30 cellular contexts compared by ENCODE assay signal in genomic region chr13:86918682-86919081, GRCh38.
"Had no signal": no experiment of that assay in that cellular context is flagged by ENCODE, and none has a peak within 500 bp of the region (broad histone marks: within the 10 kb centered on the region; RNA-seq: fewer than 3 reads in every experiment).

No MANE protein-coding gene starts in this region.

- H3K4me1 ChIP-seq: breast epithelium had no signal

- H3K27me3 Mint-ChIP-seq: activated CD4-positive, alpha-beta T cell treated with anti-CD3 and anti-CD28 coated beads for 36 hours; activated CD8-positive, alpha-beta T cell treated with anti-CD3 and anti-CD28 coated beads for 36 hours; activated naive CD4-positive, alpha-beta T cell treated with anti-CD3 and anti-CD28 coated beads, Interleukin-2, amount 50 U/mL, for 24 hours; T-cell had no signal

- H3K27ac Mint-ChIP-seq: activated CD4-positive, alpha-beta T cell treated with anti-CD3 and anti-CD28 coated beads for 36 hours; activated CD8-positive, alpha-beta T cell treated with anti-CD3 and anti-CD28 coated beads for 36 hours; activated naive CD4-positive, alpha-beta T cell treated with anti-CD3 and anti-CD28 coated beads, Interleukin-2, amount 50 U/mL, for 24 hours; activated T-cell treated with anti-CD3 and anti-CD28 coated beads, Interleukin-2, amount 50 U/mL, for 72 hours; T-cell had no signal

- H3K4me3 Mint-ChIP-seq: activated CD4-positive, alpha-beta T cell treated with anti-CD3 and anti-CD28 coated beads for 36 hours; activated CD8-positive, alpha-beta T cell treated with anti-CD3 and anti-CD28 coated beads for 36 hours; activated naive CD4-positive, alpha-beta T cell treated with anti-CD3 and anti-CD28 coated beads, Interleukin-2, amount 50 U/mL, for 24 hours; activated T-cell treated with anti-CD3 and anti-CD28 coated beads, Interleukin-2, amount 50 U/mL, for 72 hours; T-cell had no signal

- FAIRE-seq: TTC549 had no signal

- ATAC-seq: activated CD4-positive, alpha-beta T cell treated with anti-CD3 and anti-CD28 coated beads for 36 hours; activated CD8-positive, alpha-beta T cell treated with anti-CD3 and anti-CD28 coated beads for 36 hours; activated T-cell treated with anti-CD3 and anti-CD28 coated beads, Interleukin-2, amount 50 U/mL, for 72 hours; Panc1; Right ventricle myocardium inferior; T-cell had no signal

- H3K4me3 ChIP-seq: breast epithelium, SK-N-MC had no signal

- H3K4me1 Mint-ChIP-seq: activated CD4-positive, alpha-beta T cell treated with anti-CD3 and anti-CD28 coated beads for 36 hours; activated naive CD4-positive, alpha-beta T cell treated with anti-CD3 and anti-CD28 coated beads, Interleukin-2, amount 50 U/mL, for 24 hours; T-cell had no signal

- H3K9me3 ChIP-seq: breast epithelium had no signal

- H3K27me3 ChIP-seq: breast epithelium had no signal

- DNase-seq: activated CD4-positive, alpha-beta T cell treated with anti-CD3 and anti-CD28 coated beads for 36 hours; activated CD4-positive, alpha-beta T cell treated with anti-CD3 and anti-CD28 coated beads, Interleukin-2, amount 50 U/mL, for 1 hour; activated CD8-positive, alpha-beta memory T cell treated with anti-CD3 and anti-CD28 coated beads, Interleukin-2, amount 50 U/mL, for 4 hours; activated CD8-positive, alpha-beta T cell treated with anti-CD3 and anti-CD28 coated beads for 36 hours; activated naive CD4-positive, alpha-beta T cell; activated T-cell treated with anti-CD3 and anti-CD28 coated beads, Interleukin-2, amount 50 U/mL, for 72 hours; aorta; caudate nucleus; KG1; MV-4-11; NCI-H1092 treated with DMSO at 0.1 percent for 48 hours; NCI-H1417 treated with DMSO at 0.1 percent for 48 hours; NCI-H1694; NCI-H2029 treated with DMSO at 0.1 percent for 48 hours; NCI-H446; NCI-H524; NCI-H774; NK-92 treated with Interleukin-12 subunit alpha and Interleukin-12 subunit beta, amount 100 ng/mL, for 24 hours; OCI-M1; RPMI8226; T-cell; T-helper 2 cell; T1000 had no signal

- H3K27ac ChIP-seq: breast epithelium, SK-N-MC, VCaP had no signal

- H3K36me3 Mint-ChIP-seq: activated naive CD4-positive, alpha-beta T cell treated with anti-CD3 and anti-CD28 coated beads, Interleukin-2, amount 50 U/mL, for 24 hours; T-cell had no signal

- H3K36me3 ChIP-seq: breast epithelium had no signal
